ENCODE assay signal across 24 cellular contexts in the genomic region with DNA sequence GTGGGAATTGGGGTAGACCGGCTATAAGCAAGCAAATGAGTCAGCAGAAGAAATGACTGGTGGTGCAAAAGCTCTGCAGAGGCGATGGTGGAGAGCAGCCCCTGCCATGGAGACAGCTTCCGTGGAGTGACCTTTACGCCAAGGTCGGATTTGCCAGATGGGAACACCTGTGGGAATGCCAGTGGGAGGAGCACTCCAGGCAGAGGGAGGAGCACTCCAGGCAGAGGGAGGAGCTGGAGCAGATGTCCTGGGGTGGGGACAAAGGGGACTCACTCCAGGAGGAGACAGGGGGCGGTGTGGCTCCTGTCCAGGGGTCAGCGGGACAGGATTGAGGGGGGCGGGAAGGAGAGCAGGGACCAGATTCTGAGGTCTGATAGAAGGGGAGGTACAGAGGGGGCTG.
DNase-seq lines count a peak whose midpoint lies in the region; ATAC-seq, FAIRE-seq and TF ChIP-seq lines count a peak whose summit lies in the region.
"Had no signal": no experiment of that assay in that cellular context is flagged by ENCODE, and none has a peak within 500 bp of the region (broad histone marks: within the 10 kb centered on the region; RNA-seq: fewer than 3 reads in every experiment).

No MANE protein-coding gene starts in this region.

- no peak overlapping the region for H3K27ac Mint-ChIP-seq in activated CD8-positive, alpha-beta memory T cell treated with anti-CD3 and anti-CD28 coated beads, Interleukin-2, amount 10 ng/mL, durations not matched to agents 7 days and 5 days
- H3K27ac Mint-ChIP-seq: B cell; CD4-positive, alpha-beta T cell; CD8-positive, alpha-beta T cell had no signal

- H3K27me3 Mint-ChIP-seq in activated CD8-positive, alpha-beta memory T cell treated with anti-CD3 and anti-CD28 coated beads, Interleukin-2, amount 10 ng/mL, durations not matched to agents 7 days and 5 days = no peaks in the 10 kb centered on the region
- H3K27me3 Mint-ChIP-seq: B cell; CD4-positive, alpha-beta T cell had no signal

- no peaks in the 10 kb centered on the region for H3K4me1 Mint-ChIP-seq in activated CD8-positive, alpha-beta memory T cell treated with anti-CD3 and anti-CD28 coated beads, Interleukin-2, amount 10 ng/mL, durations not matched to agents 7 days and 5 days
- H3K4me1 Mint-ChIP-seq: B cell had no signal

- TF ChIP-seq EP300 in HepG2 (IDR thresholded peaks at IDR 0.05; ENCODE audit: low read depth in 2 of 2, low read length in 2 of 2) (no peak), HepG2 (CRISPR knock-in tag; IDR thresholded peaks at IDR 0.05; ENCODE audit: borderline replicate concordance) (no peak), K562 (IDR thresholded peaks at IDR 0.05; ENCODE audit: low read length) (no peak)

- H3K9me1 ChIP-seq in K562 (ENCODE audit: control insufficient read depth, insufficient read depth, low read length) = no peaks in the 10 kb centered on the region

- H2AK5ac ChIP-seq in neuronal stem cell (ENCODE audit: low read depth, low read length) = no peak overlapping the region

- H3K9me3 Mint-ChIP-seq in activated CD8-positive, alpha-beta memory T cell treated with anti-CD3 and anti-CD28 coated beads, Interleukin-2, amount 10 ng/mL, durations not matched to agents 7 days and 5 days (ENCODE audit: low read depth) = no peaks in the 10 kb centered on the region

- H3K36me3 Mint-ChIP-seq in activated CD8-positive, alpha-beta memory T cell treated with anti-CD3 and anti-CD28 coated beads, Interleukin-2, amount 10 ng/mL, durations not matched to agents 7 days and 5 days = no peaks in the 10 kb centered on the region
- H3K36me3 Mint-ChIP-seq: CD8-positive, alpha-beta T cell had no signal

- H3K79me1 ChIP-seq in neuronal stem cell (ENCODE audit: low read depth, low read length) = no peaks in the 10 kb centered on the region

- no peaks in the 10 kb centered on the region for H3K4me1 ChIP-seq in HepG2 (ENCODE audit: insufficient read depth, low read length)
- H3K4me1 ChIP-seq in right lobe of liver = no peaks in the 10 kb centered on the region
- no peaks in the 10 kb centered on the region for H3K4me1 ChIP-seq in K562 (replicated peaks in 1 of 2; ENCODE audit: control insufficient read depth in 2 of 2, insufficient read depth in 2 of 2, low read length in 2 of 2)
- peaks cover 0 to 1% of the 10 kb centered on the region in 2 donors for H3K4me1 ChIP-seq in neuronal stem cell (ENCODE audit: control insufficient read depth in 2 of 2, insufficient read depth in 1 of 2, low read depth in 1 of 2, low read length in 2 of 2)
- no peaks in the 10 kb centered on the region for H3K4me1 ChIP-seq in upper lobe of right lung
- no peaks in the 10 kb centered on the region for H3K4me1 ChIP-seq in uterus
- H3K4me1 ChIP-seq: A549; BLaER1 treated with 17β-estradiol and CSF1 and Interleukin-3, amounts not matched to agents 10 nM and 100 nM; Caco-2 had no signal

- no peak overlapping the region for H3K4ac ChIP-seq in neuronal stem cell (ENCODE audit: low read length)

- TF ChIP-seq RAD21 in HepG2 (CRISPR knock-in tag; IDR thresholded peaks at IDR 0.05) = no peak
- no peak for TF ChIP-seq RAD21 in K562 (CRISPR knock-in tag; conservative IDR thresholded peaks at IDR 0.05 in 1 of 2, IDR thresholded peaks at IDR 0.05 in 1 of 2)

- no peak overlapping the region for H3K4me2 ChIP-seq in HepG2 (ENCODE audit: low read depth, low read length)
- H3K4me2 ChIP-seq in K562 (ENCODE audit: insufficient read depth, low read length) = no peak overlapping the region
- H3K4me2 ChIP-seq in neuronal stem cell (ENCODE audit: insufficient read depth, low read length, poor library complexity, severe bottlenecking) = no peak overlapping the region
- H3K4me2 ChIP-seq: A549; BLaER1 treated with 17β-estradiol and CSF1 and Interleukin-3, amounts not matched to agents 10 nM and 100 nM had no signal

- H2AFZ ChIP-seq in HepG2 (ENCODE audit: low read length) (no peak overlapping the region), K562 (ENCODE audit: low read depth, low read length) (no peak overlapping the region), neuronal stem cell (ENCODE audit: low read length) (no peak overlapping the region)

- TF ChIP-seq CTCF in HepG2 (CRISPR knock-in tag; IDR thresholded peaks at IDR 0.05) (no peak), right lobe of liver (IDR thresholded peaks at IDR 0.05) (no peak), K562 (IDR thresholded peaks at IDR 0.05 in 2 of 3, conservative IDR thresholded peaks at IDR 0.05 in 1 of 3; ENCODE audit: insufficient read depth in 2 of 3, low read depth in 1 of 3, low read length in 3 of 3) (no peak), upper lobe of right lung (IDR thresholded peaks at IDR 0.05) (no peak), uterus (IDR thresholded peaks at IDR 0.05) (no peak)

- no peak overlapping the region for H4K91ac ChIP-seq in neuronal stem cell (ENCODE audit: low read depth, low read length, poor library complexity)

- H3K9ac ChIP-seq in HepG2 (ENCODE audit: insufficient read depth, low read depth, low read length) (no peak overlapping the region), K562 (ENCODE audit: insufficient read depth in 1 of 2, low read depth in 2 of 2, low read length in 2 of 2) (no peak overlapping the region), neuronal stem cell (ENCODE audit: low read depth, low read length, poor library complexity) (no peak overlapping the region)
- H3K9ac ChIP-seq: BLaER1 treated with 17β-estradiol and CSF1 and Interleukin-3, amounts not matched to agents 10 nM and 100 nM had no signal

- no peak overlapping the region for H3K4me3 Mint-ChIP-seq in activated CD8-positive, alpha-beta memory T cell treated with anti-CD3 and anti-CD28 coated beads, Interleukin-2, amount 10 ng/mL, durations not matched to agents 7 days and 5 days
- H3K4me3 Mint-ChIP-seq: B cell; CD4-positive, alpha-beta T cell; CD8-positive, alpha-beta T cell had no signal

- no peak overlapping the region for H3K14ac ChIP-seq in neuronal stem cell (ENCODE audit: low read length)

- no peak for DNase-seq in HepG2 (ENCODE audit: low spot score)
- DNase-seq in right lobe of liver = no peak
- DNase-seq in K562 (ENCODE audit: extremely low read depth in 1 of 4, low spot score in 3 of 4) = no peak
- DNase-seq in neuronal stem cell (ENCODE audit: low spot score) = no peak
- DNase-seq in upper lobe of right lung = no peak
- DNase-seq in NCI-H1092 (lab: John Stamatoyannopoulos, UW) = no peak
- DNase-seq in activated CD8-positive, alpha-beta memory T cell treated with anti-CD3 and anti-CD28 coated beads, Interleukin-2, amount 10 ng/mL, durations not matched to agents 7 days and 5 days = no peak
- no peak for DNase-seq in uterus
- DNase-seq: AML-193; Caco-2; Calu3; CD4-positive, alpha-beta T cell; CD8-positive, alpha-beta T cell; DMS79 treated with DMSO at 0.1 percent for 48 hours; GF-D8 had no signal

- CTCF ChIA-PET in HepG2 (lab: Yijun Ruan, JAX; ENCODE audit: low intra/inter-chr PET ratio, low total read pairs) = no interaction called here
- CTCF ChIA-PET in K562 (lab: Yijun Ruan, JAX; ENCODE audit: low intra/inter-chr PET ratio) = no interaction called here
- CTCF ChIA-PET in activated CD8-positive, alpha-beta memory T cell treated with anti-CD3 and anti-CD28 coated beads, Interleukin-2, amount 10 ng/mL, durations not matched to agents 7 days and 5 days (lab: Charles Lee) = no interaction called here

- 38% methylated on average over 8 of the region's 8 CpGs for WGBS in HepG2 (ENCODE audit: low lambda C conversion rate)
- WGBS in right lobe of liver (ENCODE audit: insufficient coverage, low coverage, low lambda C conversion rate, missing lambda C conversion rate) = 33% methylated on average over 6 of the region's 8 CpGs
- 3% methylated on average over 5 of the region's 8 CpGs for WGBS in K562 (ENCODE audit: insufficient coverage, low coverage, missing lambda C conversion rate)
- no CpG with 5 or more reads among the region's 8 CpGs for WGBS in neuronal stem cell (ENCODE audit: extremely low coverage in 2 of 2, insufficient read length in 2 of 2, insufficient replicate concordance in 1 of 2), 2 donors

- ATAC-seq in HepG2 = no peak
- no peak for ATAC-seq in right lobe of liver
- ATAC-seq in K562 = no peak
- peak; percentile 10 for ATAC-seq in upper lobe of right lung
- no peak for ATAC-seq in activated CD8-positive, alpha-beta memory T cell treated with anti-CD3 and anti-CD28 coated beads, Interleukin-2, amount 10 ng/mL, durations not matched to agents 7 days and 5 days
- ATAC-seq: A549; CD8-positive, alpha-beta T cell had no signal

- intact Hi-C loops in HepG2 (cut with micrococcal nuclease; ENCODE audit: unreplicated experiment) (no loop called here), right lobe of liver (cut with DNase I) (no loop called here), K562 (cut with micrococcal nuclease) (no loop called here), upper lobe of right lung (cut with DNase I) (no loop called here), uterus (cut with DNase I; ENCODE audit: low total_unique reads) (no loop called here)

- H3K23ac ChIP-seq in neuronal stem cell (ENCODE audit: low read depth, low read length, poor library complexity) = peak overlapping the region; percentile 37

- H3K27ac ChIP-seq in HepG2 (ENCODE audit: extremely low read length, insufficient read depth, low read length) (no peak overlapping the region), right lobe of liver (no peak overlapping the region), K562 (ENCODE audit: extremely low read depth, low read depth, low read length) (no peak overlapping the region), neuronal stem cell (replicated peaks; ENCODE audit: low read length) (no peak overlapping the region), upper lobe of right lung (no peak overlapping the region), uterus (no peak overlapping the region)
- H3K27ac ChIP-seq: 22Rv1; A549; BLaER1 treated with 17β-estradiol and CSF1 and Interleukin-3, amounts not matched to agents 10 nM and 100 nM; C4-2B had no signal

- in situ Hi-C loops in HepG2 (cut with HindIII; ENCODE audit: extremely low pct_ligation_motif_present, low pct_unique_long_range_greater_than_20kb) = no loop called here
- in situ Hi-C loops in K562 (cut with MboI) = no loop called here

- no peak overlapping the region for H2BK15ac ChIP-seq in neuronal stem cell (ENCODE audit: low read length)

- no peak for FAIRE-seq in HepG2 (lab: Jason Lieb, UNC)
- no peak for FAIRE-seq in K562 (lab: Jason Lieb, UNC)
- FAIRE-seq: A549, D721Med, G401.6, GM12891, GM19239 had no signal

- POLR2A ChIA-PET in HepG2 (lab: Yijun Ruan, JAX) = no interaction called here
- POLR2A ChIA-PET in K562 (lab: Yijun Ruan, JAX) = no interaction called here

- peaks cover 3 to 27% of the 10 kb centered on the region in 2 experiments; a peak in 2 of 5 replicates for H3K27me3 ChIP-seq in HepG2 (ENCODE audit: control insufficient read depth in 1 of 2, insufficient read depth in 2 of 2, low read length in 2 of 2)
- no peaks in the 10 kb centered on the region for H3K27me3 ChIP-seq in right lobe of liver
- peaks cover 5 to 38% of the 10 kb centered on the region in 2 experiments; a peak in 4 of 5 replicates for H3K27me3 ChIP-seq in K562 (ENCODE audit: control insufficient read depth in 2 of 2, insufficient read depth in 2 of 2, low read length in 2 of 2)
- peaks cover 0 to 15% (median 0%) of the 10 kb centered on the region in 3 experiments for H3K27me3 ChIP-seq in neuronal stem cell (ENCODE audit: control insufficient read depth in 3 of 3, insufficient read depth in 3 of 3, low read depth in 1 of 3, low read length in 3 of 3)
- H3K27me3 ChIP-seq in upper lobe of right lung = no peaks in the 10 kb centered on the region
- no peaks in the 10 kb centered on the region for H3K27me3 ChIP-seq in uterus
- H3K27me3 ChIP-seq: BLaER1 treated with 17β-estradiol and CSF1 and Interleukin-3, amounts not matched to agents 10 nM and 100 nM had no signal

- no peaks in the 10 kb centered on the region for H3K36me3 ChIP-seq in HepG2 (replicated peaks in 1 of 2; ENCODE audit: control insufficient read depth in 1 of 2, insufficient read depth in 2 of 2, low read length in 2 of 2)
- no peaks in the 10 kb centered on the region for H3K36me3 ChIP-seq in right lobe of liver
- no peaks in the 10 kb centered on the region for H3K36me3 ChIP-seq in K562 (ENCODE audit: control insufficient read depth, insufficient read depth, low read length)
- no peaks in the 10 kb centered on the region for H3K36me3 ChIP-seq in neuronal stem cell (replicated peaks in 1 of 2; ENCODE audit: control insufficient read depth in 2 of 2, insufficient read depth in 2 of 2, low read length in 2 of 2)
- no peaks in the 10 kb centered on the region for H3K36me3 ChIP-seq in upper lobe of right lung
- no peaks in the 10 kb centered on the region for H3K36me3 ChIP-seq in uterus
- H3K36me3 ChIP-seq: BLaER1 treated with 17β-estradiol and CSF1 and Interleukin-3, amounts not matched to agents 10 nM and 100 nM had no signal

- H3K79me2 ChIP-seq in HepG2 (ENCODE audit: insufficient read depth, low read length) = no peaks in the 10 kb centered on the region
- no peaks in the 10 kb centered on the region for H3K79me2 ChIP-seq in K562 (ENCODE audit: control insufficient read depth, insufficient read depth, low read length)

- H2BK12ac ChIP-seq in neuronal stem cell (ENCODE audit: low read length) = no peak overlapping the region

- H3K4me3 ChIP-seq in HepG2 (replicated peaks in 1 of 3; ENCODE audit: insufficient read depth in 1 of 3, low read depth in 2 of 3, low read length in 3 of 3) = no peak overlapping the region
- H3K4me3 ChIP-seq in right lobe of liver = no peak overlapping the region
- H3K4me3 ChIP-seq in K562 = no peak overlapping the region
- no peak overlapping the region for H3K4me3 ChIP-seq in neuronal stem cell (ENCODE audit: low read length in 2 of 2)
- no peak overlapping the region for H3K4me3 ChIP-seq in upper lobe of right lung
- no peak overlapping the region for H3K4me3 ChIP-seq in uterus
- H3K4me3 ChIP-seq: A549; BLaER1 treated with 17β-estradiol and CSF1 and Interleukin-3, amounts not matched to agents 10 nM and 100 nM had no signal

- H3K9me3 ChIP-seq in HepG2 (ENCODE audit: low read length) = no peaks in the 10 kb centered on the region
- no peaks in the 10 kb centered on the region for H3K9me3 ChIP-seq in right lobe of liver
- H3K9me3 ChIP-seq in K562 (replicated peaks; ENCODE audit: control insufficient read depth, insufficient read depth, low read depth, low read length) = no peaks in the 10 kb centered on the region
- peaks cover 0 to 5% of the 10 kb centered on the region in 2 donors for H3K9me3 ChIP-seq in neuronal stem cell (replicated peaks in 1 of 2; ENCODE audit: control insufficient read depth in 2 of 2, insufficient read depth in 1 of 2, low read depth in 1 of 2, low read length in 2 of 2)
- H3K9me3 ChIP-seq in upper lobe of right lung = no peaks in the 10 kb centered on the region
- H3K9me3 ChIP-seq in uterus = no peaks in the 10 kb centered on the region
- H3K9me3 ChIP-seq: BLaER1 treated with 17β-estradiol and CSF1 and Interleukin-3, amounts not matched to agents 10 nM and 100 nM; Caco-2 had no signal

- no peak overlapping the region for H2BK5ac ChIP-seq in neuronal stem cell (ENCODE audit: low read length)

- H2BK120ac ChIP-seq in neuronal stem cell (ENCODE audit: low read depth, low read length) = no peak overlapping the region

- no peak overlapping the region for H4K8ac ChIP-seq in neuronal stem cell (ENCODE audit: low read depth, low read length)

- BruUV-seq in HepG2 (replicated peaks; lab: Mats Ljungman, UMichigan) (no TSS peak), K562 (replicated peaks; lab: Mats Ljungman, UMichigan) (no TSS peak)

- H4K20me1 ChIP-seq in HepG2 (ENCODE audit: insufficient read depth, low read length) (no peaks in the 10 kb centered on the region), K562 (replicated peaks; ENCODE audit: control insufficient read depth, insufficient read depth, low read length) (no peaks in the 10 kb centered on the region)
- H4K20me1 ChIP-seq: BLaER1 treated with 17β-estradiol and CSF1 and Interleukin-3, amounts not matched to agents 10 nM and 100 nM had no signal

- TF ChIP-seq POLR2A in HepG2 (IDR thresholded peaks at IDR 0.05; ENCODE audit: insufficient read depth in 1 of 2, low read depth in 2 of 2, low read length in 2 of 2) = no peak
- no peak for TF ChIP-seq POLR2A in right lobe of liver (IDR thresholded peaks at IDR 0.05)
- TF ChIP-seq POLR2A in K562 (conservative IDR thresholded peaks at IDR 0.05) = no peak
- no peak for TF ChIP-seq POLR2A in uterus (IDR thresholded peaks at IDR 0.05)

- H3K18ac ChIP-seq in neuronal stem cell (ENCODE audit: low read length) = no peak overlapping the region

Comparison
In these comparisons a context has a peak if more than half of its experiments do, and no peak if none do; other contexts are left out.
1. Of the 241 proteins assayed by ChIP-seq in both HepG2 and K562: peak only in HepG2: none; only in K562: none; in both: ZNF263; in neither: 240.